In genomic region chr2:95526360-95527341, GRCh38 we compare ENCODE assay signal across 8 cellular contexts.
DNase-seq lines count a peak whose midpoint lies in the region; ATAC-seq and TF ChIP-seq lines count a peak whose summit lies in the region.

No MANE protein-coding gene starts in this region.

- peak overlapping the region in 1 of 2 donors; percentile 62 for H3K27ac ChIP-seq in coronary artery

- TF ChIP-seq CTCF in coronary artery (IDR thresholded peaks at IDR 0.05), result no peak

- peak; percentile 57 for ATAC-seq in GM21619 (IDR thresholded peaks at IDR 0.05; ENCODE audit: unreplicated experiment)

- DNase-seq in DMS153 (lab: John Stamatoyannopoulos, UW) (peak; percentile 58), NCI-H1417 (lab: John Stamatoyannopoulos, UW) (peak; percentile 69 to 95 (median 93)), coronary artery (ENCODE audit: low spot score) (peak; percentile 76), midbrain (lab: John Stamatoyannopoulos, UW) (peak; percentile 79), NCI-H2029 (lab: John Stamatoyannopoulos, UW) (no peak)
- DNase-seq in activated CD4-positive, alpha-beta T cell treated with anti-CD3 and anti-CD28 coated beads for 48 hours, result peak; percentile 73
- peak; percentile 21 to 45 for DNase-seq in stimulated activated CD8-positive, alpha-beta memory T cell treated with anti-CD3 and anti-CD28 coated beads, Interleukin-7, amount 100 ng/mL, for 4 hours (ENCODE audit: low read depth in 2 of 2)

- peak overlapping the region; percentile 82 for H3K4me3 ChIP-seq in coronary artery
